ENCODE assay signal across 10 cellular contexts in genomic region chr12:96208346-96208745, GRCh38. TPM values are rescaled to one million over a fixed set of nuclear protein-coding genes. Genes with fewer than 3 reads are reported as not detected.
A peak's percentile ranks its signal among the peaks of the same experiment; 100 is the strongest.
DNase-seq lines count a peak whose midpoint lies in the region; ATAC-seq, FAIRE-seq and TF ChIP-seq lines count a peak whose summit lies in the region.
"Had no signal": no experiment of that assay in that cellular context is flagged by ENCODE, and none has a peak within 500 bp of the region (broad histone marks: within the 10 kb centered on the region; RNA-seq: fewer than 3 reads in every experiment).

No MANE protein-coding gene starts in this region.

- intact Hi-C loops in endothelial cell of umbilical vein (cut with micrococcal nuclease) = loop anchor here (2.0 kb wide), 1 partner anchor 14 kb away; the partner anchor contains the start of gene ELK3

- no peak for ATAC-seq in HG02571 (IDR thresholded peaks at IDR 0.05; ENCODE audit: unreplicated experiment)
- ATAC-seq: activated CD8-positive, alpha-beta memory T cell treated with anti-CD3 and anti-CD28 coated beads, Interleukin-2, amount 10 ng/mL, durations not matched to agents 7 days and 5 days had no signal

- peak overlapping the region in 4 of 7 donors; percentile 52 to 90 (median 66) for H3K4me3 Mint-ChIP-seq in CD8-positive, alpha-beta memory T cell
- no peak overlapping the region for H3K4me3 Mint-ChIP-seq in osteocyte (ENCODE audit: unreplicated experiment)
- H3K4me3 Mint-ChIP-seq: activated CD8-positive, alpha-beta memory T cell treated with anti-CD3 and anti-CD28 coated beads, Interleukin-2, amount 10 ng/mL, durations not matched to agents 7 days and 5 days had no signal

- TF ChIP-seq POLR2A in endothelial cell of umbilical vein (IDR thresholded peaks at IDR 0.05; ENCODE audit: low read depth, low read length) = no peak
- TF ChIP-seq POLR2A in GM12892 (IDR thresholded peaks at IDR 0.05; ENCODE audit: low read depth, low read length) = no peak

- H3K27me3 ChIP-seq in CD8-positive, alpha-beta memory T cell (ENCODE audit: insufficient read depth, low read length, poor library complexity, severe bottlenecking) = no peaks in the 10 kb centered on the region
- H3K27me3 ChIP-seq in endothelial cell of umbilical vein (ENCODE audit: control insufficient read depth in 2 of 2, insufficient read depth in 2 of 2, low read length in 2 of 2) = no peaks in the 10 kb centered on the region

- peak overlapping the region; percentile 30 to 94 (median 89) for H3K27ac Mint-ChIP-seq in CD8-positive, alpha-beta memory T cell
- H3K27ac Mint-ChIP-seq in osteocyte (ENCODE audit: unreplicated experiment) = peak overlapping the region; percentile 28
- H3K27ac Mint-ChIP-seq: activated CD8-positive, alpha-beta memory T cell treated with anti-CD3 and anti-CD28 coated beads, Interleukin-2, amount 10 ng/mL, durations not matched to agents 7 days and 5 days had no signal

- BruUV-seq in endothelial cell of umbilical vein (replicated peaks; lab: Mats Ljungman, UMichigan) = no TSS peak

- CTCF ChIA-PET in CD8-positive, alpha-beta memory T cell (lab: Charles Lee) = interaction anchor here (0.9 to 1.6 kb wide), 2 partner anchors 21 to 139 kb away, joined by 3 to 4 read pairs; no protein-coding TSS in a partner anchor
- CTCF ChIA-PET in endothelial cell of umbilical vein (lab: Charles Lee) = interaction anchor here (0.5 to 2.0 kb wide), 11 partner anchors 10 to 238 kb away, joined by 3 to 10 read pairs (median 5); no protein-coding TSS in a partner anchor

- no peak for DNase-seq in CD8-positive, alpha-beta memory T cell
- DNase-seq in NCI-H226 (peak; percentile 73), endothelial cell of umbilical vein (ENCODE audit: low read depth, low spot score) (peak; percentile 75), osteocyte (ENCODE audit: extremely low spot score, unreplicated experiment) (no peak), GM12892 (ENCODE audit: insufficient read length) (no peak), NCI-H1436 (lab: John Stamatoyannopoulos, UW) (no peak), iPS-NIHi11 (ENCODE audit: low spot score) (no peak)
- DNase-seq: activated CD8-positive, alpha-beta memory T cell treated with anti-CD3 and anti-CD28 coated beads, Interleukin-2, amount 10 ng/mL, durations not matched to agents 7 days and 5 days; GOT3 had no signal

- peaks cover 83% of the 10 kb centered on the region for H3K4me1 ChIP-seq in CD8-positive, alpha-beta memory T cell (ENCODE audit: insufficient read depth, low read length)
- peaks cover 99% of the 10 kb centered on the region for H3K4me1 ChIP-seq in endothelial cell of umbilical vein (ENCODE audit: control insufficient read depth, extremely low read depth, insufficient read depth, low read length)

- H3K36me3 Mint-ChIP-seq in CD8-positive, alpha-beta memory T cell = peaks cover 2 to 7% (median 4%) of the 10 kb centered on the region in 3 donors
- H3K36me3 Mint-ChIP-seq in osteocyte (ENCODE audit: unreplicated experiment) = peaks cover 4% of the 10 kb centered on the region

- POLR2A ChIA-PET in CD8-positive, alpha-beta memory T cell (lab: Charles Lee) = no interaction called here
- POLR2A ChIA-PET in endothelial cell of umbilical vein (lab: Charles Lee) = no interaction called here

- TF ChIP-seq CTCF in endothelial cell of umbilical vein (IDR thresholded peaks at IDR 0.05; ENCODE audit: extremely low read depth in 1 of 2, insufficient read depth in 1 of 2, low read depth in 1 of 2, low read length in 2 of 2) (no peak), osteocyte (IDR thresholded peaks at IDR 0.05) (no peak)

- no peak overlapping the region for H3K27ac ChIP-seq in CD8-positive, alpha-beta memory T cell (ENCODE audit: low read depth, low read length)
- H3K27ac ChIP-seq in endothelial cell of umbilical vein (ENCODE audit: insufficient read depth, low read depth, low read length) = peak overlapping the region; percentile 82

- H3K9me1 ChIP-seq in endothelial cell of umbilical vein (replicated peaks; ENCODE audit: control insufficient read depth, extremely low read depth, insufficient read depth, low read length) = no peaks in the 10 kb centered on the region

- H3K79me2 ChIP-seq in endothelial cell of umbilical vein (ENCODE audit: control insufficient read depth, insufficient read depth, low read length) = peaks cover 100% of the 10 kb centered on the region

- peak overlapping the region; percentile 62 for H3K9ac ChIP-seq in endothelial cell of umbilical vein (replicated peaks; ENCODE audit: extremely low read depth, insufficient read depth, low read length)

- H3K4me1 Mint-ChIP-seq in CD8-positive, alpha-beta memory T cell = peaks cover 91 to 98% (median 92%) of the 10 kb centered on the region in 3 donors
- H3K4me1 Mint-ChIP-seq in osteocyte (ENCODE audit: unreplicated experiment) = peaks cover 68% of the 10 kb centered on the region

- H3K4me3 ChIP-seq in CD8-positive, alpha-beta memory T cell (ENCODE audit: low read length) = no peak overlapping the region
- H3K4me3 ChIP-seq in endothelial cell of umbilical vein (replicated peaks in 1 of 3; ENCODE audit: insufficient read depth in 1 of 3, low read depth in 1 of 3, low read length in 3 of 3) = no peak overlapping the region

- peak overlapping the region; percentile 90 for H3K4me2 ChIP-seq in endothelial cell of umbilical vein (ENCODE audit: insufficient read depth, low read length)

- H3K36me3 ChIP-seq in CD8-positive, alpha-beta memory T cell (ENCODE audit: insufficient read depth, low read length) = no peaks in the 10 kb centered on the region
- peaks cover 3 to 16% of the 10 kb centered on the region in 2 experiments for H3K36me3 ChIP-seq in endothelial cell of umbilical vein (ENCODE audit: control insufficient read depth in 2 of 2, extremely low read depth in 1 of 2, insufficient read depth in 2 of 2, low read length in 2 of 2)

- no peaks in the 10 kb centered on the region for H3K9me3 Mint-ChIP-seq in CD8-positive, alpha-beta memory T cell
- H3K9me3 Mint-ChIP-seq in osteocyte (ENCODE audit: unreplicated experiment) = peaks cover 3% of the 10 kb centered on the region

- H2AFZ ChIP-seq in endothelial cell of umbilical vein (ENCODE audit: low read depth, low read length) = no peak overlapping the region

- H4K20me1 ChIP-seq in endothelial cell of umbilical vein (replicated peaks; ENCODE audit: control insufficient read depth, extremely low read depth, insufficient read depth, low read length) = peaks cover 6% of the 10 kb centered on the region

- dilution Hi-C loops in endothelial cell of umbilical vein (cut with MboI; ENCODE audit: extremely low pct_ligation_motif_present, low sequenced_read_pairs) = no loop called here

- FAIRE-seq in endothelial cell of umbilical vein (lab: Jason Lieb, UNC) = no peak
- no peak for FAIRE-seq in GM12892 (lab: Jason Lieb, UNC)

- H3K9me3 ChIP-seq in CD8-positive, alpha-beta memory T cell (ENCODE audit: low read length) = no peaks in the 10 kb centered on the region
- no peaks in the 10 kb centered on the region for H3K9me3 ChIP-seq in endothelial cell of umbilical vein (replicated peaks; ENCODE audit: control insufficient read depth, insufficient read depth, low read length)

- no peaks in the 10 kb centered on the region for H3K27me3 Mint-ChIP-seq in CD8-positive, alpha-beta memory T cell
- no peaks in the 10 kb centered on the region for H3K27me3 Mint-ChIP-seq in osteocyte (ENCODE audit: unreplicated experiment)
- H3K27me3 Mint-ChIP-seq: activated CD8-positive, alpha-beta memory T cell treated with anti-CD3 and anti-CD28 coated beads, Interleukin-2, amount 10 ng/mL, durations not matched to agents 7 days and 5 days had no signal

TF ChIP-seq in endothelial cell of umbilical vein, 7 proteins besides CTCF, POLR2A, EP300 and RAD21:
- TF ChIP-seq MYC (IDR thresholded peaks at IDR 0.05; ENCODE audit: low read depth, low read length) (no peak), MAX (IDR thresholded peaks at IDR 0.05; ENCODE audit: insufficient read depth, insufficient read length) (no peak), GATA2 (IDR thresholded peaks at IDR 0.05; ENCODE audit: insufficient read depth, insufficient read length, low read depth, low read length) (no peak), FOS (IDR thresholded peaks at IDR 0.05; ENCODE audit: borderline replicate concordance, insufficient read depth, low read length) (peak; percentile 9), POLR2AphosphoS5 (IDR thresholded peaks at IDR 0.05; ENCODE audit: insufficient read depth, low read depth, low read length) (no peak), EZH2 (IDR thresholded peaks at IDR 0.05; ENCODE audit: borderline replicate concordance, low read depth, low read length, severe bottlenecking) (no peak), JUN (IDR thresholded peaks at IDR 0.05; ENCODE audit: borderline replicate concordance, insufficient read depth, insufficient read length, low read depth) (peak; percentile 28)

RNA-seq across cellular contexts. Expression of gene ELK3, which starts 14.2 kb away (rescaled TPM):
- total RNA-seq in CD8-positive, alpha-beta memory T cell = 10 to 100 TPM; 24.0 to 28.4 TPM
- polyA plus RNA-seq in CD8-positive, alpha-beta memory T cell = 44.3 TPM
- total RNA-seq in endothelial cell of umbilical vein = 128 and 132 TPM in 2 replicates
- polyA plus RNA-seq in endothelial cell of umbilical vein = 51.4 and 64.8 TPM in 2 replicates
- 65.6 and 73.3 TPM in 2 replicates for polyA plus RNA-seq in endothelial cell of umbilical vein (2011; cell fraction: cytosol; rRNA removed)
- polyA plus RNA-seq in endothelial cell of umbilical vein (2011; cell fraction: nucleus; rRNA removed) = 55.3 and 57.1 TPM in 2 replicates
- polyA plus RNA-seq in endothelial cell of umbilical vein (2012) = 123 and 151 TPM in 2 replicates
- 66.8 and 84.1 TPM in 2 replicates for polyA minus RNA-seq in endothelial cell of umbilical vein
- polyA minus RNA-seq in endothelial cell of umbilical vein (2011; cell fraction: cytosol; rRNA and poly(A)+ RNA removed) = 6.1 TPM
- polyA minus RNA-seq in endothelial cell of umbilical vein (2011; cell fraction: nucleus; rRNA and poly(A)+ RNA removed) = 76.7 and 83.6 TPM in 2 replicates
- total RNA-seq in osteocyte = 49.3 and 49.5 TPM in 2 replicates
- 3.0 TPM for polyA plus RNA-seq in GM12892 (2012; ENCODE audit: missing spikeins)

Comparison
In these comparisons a context has a peak if more than half of its experiments do, and no peak if none do; other contexts are left out.
1. DNase-seq: peak in NCI-H226 (single experiment) and endothelial cell of umbilical vein (single experiment); none in CD8-positive, alpha-beta memory T cell (0 of 5), osteocyte (single experiment), GM12892 (single experiment), NCI-H1436 (single experiment) and iPS-NIHi11 (single experiment).